ENCODE assay signal across 26 cellular contexts in genomic region chr5:147756566-147756965, GRCh38. TPM values are rescaled to one million over a fixed set of nuclear protein-coding genes. Genes with fewer than 3 reads are reported as not detected.
DNase-seq lines count a peak whose midpoint lies in the region; TF ChIP-seq lines count a peak whose summit lies in the region.
"Had no signal": no experiment of that assay in that cellular context is flagged by ENCODE, and none has a peak within 500 bp of the region (broad histone marks: within the 10 kb centered on the region; RNA-seq: fewer than 3 reads in every experiment).

No MANE protein-coding gene starts in this region.

- POLR2A ChIA-PET in HEK293 (lab: Yijun Ruan, JAX), result no interaction called here

- peak; percentile 69 for DNase-seq in DMS 273 treated with DMSO at 0.1 percent for 48 hours (lab: John Stamatoyannopoulos, UW)
- DNase-seq in NCI-H524 (lab: John Stamatoyannopoulos, UW), result peak; percentile 48 to 86
- DNase-seq in cerebellum (ENCODE audit: low spot score), result peak; percentile 54
- no peak for DNase-seq in activated T-helper 2 cell treated with anti-CD3 and anti-CD28 coated beads, Interferon-gamma antibody, Interleukin-2, Interleukin-4, amounts not matched to agents 10 μg/mL and 5 μg/mL and 100 μg/mL, durations not matched to agents 14 hours and 24 hours and 36 hours (ENCODE audit: low spot score)
- no peak for DNase-seq in ecto neural progenitor cell (ENCODE audit: low spot score)
- DNase-seq in KBM-7, result no peak
- DNase-seq: activated CD4-positive, alpha-beta T cell treated with anti-CD3 and anti-CD28 coated beads, Interleukin-2, amount 10 ng/mL, durations not matched to agents 7 days and 5 days; activated naive CD4-positive, alpha-beta T cell; activated T-cell treated with anti-CD3 and anti-CD28 coated beads, Interleukin-2, amount 50 U/mL, for 48 hours; Calu3; EL; KG1; kidney; midbrain; MV-4-11; naive thymus-derived CD8-positive, alpha-beta T cell; NCI-H1930; occipital lobe; PC-3; SW 1271; T1000 had no signal

- H3K27ac Mint-ChIP-seq in activated T-helper 2 cell treated with anti-CD3 and anti-CD28 coated beads, Interferon-gamma antibody, Interleukin-2, Interleukin-4, amounts not matched to agents 10 μg/mL and 5 μg/mL and 100 μg/mL, durations not matched to agents 14 hours and 24 hours and 36 hours, result no peak overlapping the region
- H3K27ac Mint-ChIP-seq: activated CD4-positive, alpha-beta T cell treated with anti-CD3 and anti-CD28 coated beads, Interleukin-2, amount 10 ng/mL, durations not matched to agents 7 days and 5 days; naive thymus-derived CD8-positive, alpha-beta T cell; stimulated activated naive CD8-positive, alpha-beta T cell treated with anti-CD3 and anti-CD28 coated beads, Interleukin-15, Interleukin-2, amounts not matched to agents 100 ng/mL and 50 ng/mL, for 24 hours had no signal

- H3K9me3 Mint-ChIP-seq in activated T-helper 2 cell treated with anti-CD3 and anti-CD28 coated beads, Interferon-gamma antibody, Interleukin-2, Interleukin-4, amounts not matched to agents 10 μg/mL and 5 μg/mL and 100 μg/mL, durations not matched to agents 14 hours and 24 hours and 36 hours, result no peaks in the 10 kb centered on the region
- H3K9me3 Mint-ChIP-seq: central memory CD8-positive, alpha-beta T cell; naive thymus-derived CD8-positive, alpha-beta T cell; stimulated activated naive CD8-positive, alpha-beta T cell treated with anti-CD3 and anti-CD28 coated beads, Interleukin-15, Interleukin-2, amounts not matched to agents 100 ng/mL and 50 ng/mL, for 24 hours had no signal

- H3K4me1 Mint-ChIP-seq in activated T-helper 2 cell treated with anti-CD3 and anti-CD28 coated beads, Interferon-gamma antibody, Interleukin-2, Interleukin-4, amounts not matched to agents 10 μg/mL and 5 μg/mL and 100 μg/mL, durations not matched to agents 14 hours and 24 hours and 36 hours (ENCODE audit: low read depth), result no peaks in the 10 kb centered on the region
- H3K4me1 Mint-ChIP-seq: activated CD4-positive, alpha-beta T cell treated with anti-CD3 and anti-CD28 coated beads, Interleukin-2, amount 10 ng/mL, durations not matched to agents 7 days and 5 days; naive thymus-derived CD8-positive, alpha-beta T cell had no signal

- peaks cover 26% of the 10 kb centered on the region for H3K4me1 ChIP-seq in HEK293 (ENCODE audit: control insufficient read depth, insufficient read depth, low read length)

- no peak overlapping the region for H3K4me3 ChIP-seq in HEK293 (ENCODE audit: low read depth, low read length)
- H3K4me3 ChIP-seq: thoracic aorta had no signal

- intact Hi-C loops in activated T-helper 2 cell treated with anti-CD3 and anti-CD28 coated beads, Interferon-gamma antibody, Interleukin-2, Interleukin-4, amounts not matched to agents 10 μg/mL and 5 μg/mL and 100 μg/mL, durations not matched to agents 14 hours and 24 hours and 36 hours (cut with micrococcal nuclease), result no loop called here

- CTCF ChIA-PET in HEK293 (lab: Yijun Ruan, JAX), result no interaction called here

- no peaks in the 10 kb centered on the region for H3K9me3 ChIP-seq in HEK293 (ENCODE audit: control insufficient read depth, insufficient read depth, low read depth, low read length)
- H3K9me3 ChIP-seq: thoracic aorta had no signal

- in situ Hi-C loops in KBM-7 (cut with MboI; ENCODE audit: low pct_unique_long_range_greater_than_20kb, low sequenced_read_pairs), result no loop called here

- H3K36me3 ChIP-seq in HEK293 (ENCODE audit: control insufficient read depth in 2 of 2, insufficient read depth in 1 of 2, low read length in 2 of 2), result no peaks in the 10 kb centered on the region
- H3K36me3 ChIP-seq: thoracic aorta had no signal

- no peaks in the 10 kb centered on the region for H3K36me3 Mint-ChIP-seq in activated T-helper 2 cell treated with anti-CD3 and anti-CD28 coated beads, Interferon-gamma antibody, Interleukin-2, Interleukin-4, amounts not matched to agents 10 μg/mL and 5 μg/mL and 100 μg/mL, durations not matched to agents 14 hours and 24 hours and 36 hours (ENCODE audit: low read depth)

- H3K27ac ChIP-seq in HEK293 (ENCODE audit: extremely low read depth, low read depth, low read length), result no peak overlapping the region
- H3K27ac ChIP-seq: C4-2B, thoracic aorta had no signal

- no peak for TF ChIP-seq CTCF in HEK293 (tag by site-specific recombination; IDR thresholded peaks at IDR 0.05)

- H3K27me3 Mint-ChIP-seq in activated T-helper 2 cell treated with anti-CD3 and anti-CD28 coated beads, Interferon-gamma antibody, Interleukin-2, Interleukin-4, amounts not matched to agents 10 μg/mL and 5 μg/mL and 100 μg/mL, durations not matched to agents 14 hours and 24 hours and 36 hours (ENCODE audit: low read depth), result no peaks in the 10 kb centered on the region
- H3K27me3 Mint-ChIP-seq: activated CD4-positive, alpha-beta T cell treated with anti-CD3 and anti-CD28 coated beads, Interleukin-2, amount 10 ng/mL, durations not matched to agents 7 days and 5 days; central memory CD8-positive, alpha-beta T cell; stimulated activated naive CD8-positive, alpha-beta T cell treated with anti-CD3 and anti-CD28 coated beads, Interleukin-15, Interleukin-2, amounts not matched to agents 100 ng/mL and 50 ng/mL, for 24 hours had no signal

- no peak overlapping the region for H3K4me3 Mint-ChIP-seq in activated T-helper 2 cell treated with anti-CD3 and anti-CD28 coated beads, Interferon-gamma antibody, Interleukin-2, Interleukin-4, amounts not matched to agents 10 μg/mL and 5 μg/mL and 100 μg/mL, durations not matched to agents 14 hours and 24 hours and 36 hours (ENCODE audit: low read depth)
- H3K4me3 Mint-ChIP-seq: activated CD4-positive, alpha-beta T cell treated with anti-CD3 and anti-CD28 coated beads, Interleukin-2, amount 10 ng/mL, durations not matched to agents 7 days and 5 days; central memory CD8-positive, alpha-beta T cell; naive thymus-derived CD8-positive, alpha-beta T cell; stimulated activated naive CD8-positive, alpha-beta T cell treated with anti-CD3 and anti-CD28 coated beads, Interleukin-15, Interleukin-2, amounts not matched to agents 100 ng/mL and 50 ng/mL, for 24 hours had no signal

TF ChIP-seq in HEK293, 187 proteins besides CTCF, POLR2A, EP300 and RAD21:
- TF ChIP-seq REST (tag by site-specific recombination; IDR thresholded peaks at IDR 0.05), result no peak
- TF ChIP-seq ZNF624 (tag by site-specific recombination; IDR thresholded peaks at IDR 0.05), result no peak
- TF ChIP-seq ZNF664 (tag by site-specific recombination; IDR thresholded peaks at IDR 0.05), result peak; percentile 57; the same call in 1 of the 2 replicates

RNA-seq across cellular contexts. Expression of gene JAKMIP2, which starts 26.0 kb away (rescaled TPM):
- total RNA-seq in cerebellum, result 33.2 TPM
- total RNA-seq in activated T-helper 2 cell treated with anti-CD3 and anti-CD28 coated beads, Interferon-gamma antibody, Interleukin-2, Interleukin-4, amounts not matched to agents 10 μg/mL and 5 μg/mL and 100 μg/mL, durations not matched to agents 14 hours and 24 hours and 36 hours, result 4.1 and 4.9 TPM in 2 replicates
- total RNA-seq: Calu3 had no signal

Comparison
In these comparisons a context has a peak if more than half of its experiments do, and no peak if none do; other contexts are left out.
1. DNase-seq: peak in DMS 273 treated with DMSO at 0.1 percent for 48 hours (single experiment), NCI-H524 (2 of 2) and cerebellum (single experiment); none in activated T-helper 2 cell treated with anti-CD3 and anti-CD28 coated beads, Interferon-gamma antibody, Interleukin-2, Interleukin-4, amounts not matched to agents 10 μg/mL and 5 μg/mL and 100 μg/mL, durations not matched to agents 14 hours and 24 hours and 36 hours (single experiment), ecto neural progenitor cell (single experiment) and KBM-7 (single experiment).